ENCODE assay signal across 27 cellular contexts in the genomic region with DNA sequence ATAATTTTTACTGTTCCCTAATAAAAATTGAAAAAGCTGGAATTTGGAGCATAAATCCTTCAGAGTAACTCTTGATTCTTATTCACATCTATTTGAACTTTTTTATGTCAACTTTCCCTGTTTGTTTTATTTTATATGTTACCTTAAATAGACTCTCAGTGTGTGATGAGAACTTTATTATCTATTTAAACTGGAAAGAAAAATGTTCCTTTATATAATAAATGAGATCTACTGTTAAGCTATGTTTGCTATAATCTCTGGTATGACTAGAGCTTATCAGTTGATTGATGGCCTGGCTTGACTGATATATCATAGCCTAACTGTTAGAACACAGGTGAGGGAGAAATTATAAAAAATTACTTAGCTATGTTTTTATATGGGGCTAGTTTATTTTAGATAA.
"Had no signal": no experiment of that assay in that cellular context is flagged by ENCODE, and none has a peak within 500 bp of the region (broad histone marks: within the 10 kb centered on the region; RNA-seq: fewer than 3 reads in every experiment).

No MANE protein-coding gene starts in this region.

- H3K27ac ChIP-seq: colonic mucosa, esophagus muscularis mucosa, heart right ventricle, left ventricle myocardium inferior, lower lobe of right lung, psoas muscle, sigmoid colon, spleen, testis, tibial artery had no signal

- H3K9me3 ChIP-seq: colonic mucosa, esophagus muscularis mucosa, lower lobe of right lung, psoas muscle, testis, tibial artery had no signal

- ATAC-seq: heart right ventricle; left colon; lower lobe of right lung; naive thymus-derived CD8-positive, alpha-beta T cell; psoas muscle; right cardiac atrium; stimulated activated memory B cell treated with anti-CD40 and anti-IgM and Interleukin-4, amounts not matched to agents 10 μg/mL and 1 μg/mL and 100 μg/mL, for 72 hours; stimulated activated naive CD8-positive, alpha-beta T cell treated with anti-CD3 and anti-CD28 coated beads, Interleukin-15, Interleukin-2, amounts not matched to agents 100 U/mL and 50 U/mL, for 24 hours had no signal

- DNase-seq: colonic mucosa; effector CD8-positive, alpha-beta T cell; endodermal cell; foreskin melanocyte; glutamatergic neuron; heart right ventricle; hippocampal formation; kidney glomerular epithelial cell; left colon; left ventricle myocardium inferior; lower lobe of right lung; naive thymus-derived CD8-positive, alpha-beta T cell; nephron progenitor cell; nucleus accumbens; posterior cingulate gyrus; psoas muscle; right cardiac atrium; sigmoid colon; spleen; stimulated activated CD4-positive, alpha-beta T cell treated with anti-CD3 and anti-CD28 coated beads, Interleukin-4, amount 100 ng/mL, for 4 hours; stimulated activated naive CD8-positive, alpha-beta T cell treated with anti-CD3 and anti-CD28 coated beads, Interleukin-15, Interleukin-2, amounts not matched to agents 100 U/mL and 50 U/mL, for 24 hours; substantia nigra; testis; tibial artery had no signal

- H3K4me1 ChIP-seq: colonic mucosa, esophagus muscularis mucosa, heart right ventricle, left ventricle myocardium inferior, lower lobe of right lung, psoas muscle, sigmoid colon, spleen, testis, tibial artery had no signal

- FAIRE-seq: islet of Langerhans had no signal

- H3K4me3 ChIP-seq: colonic mucosa, esophagus muscularis mucosa, heart right ventricle, left ventricle myocardium inferior, lower lobe of right lung, psoas muscle, sigmoid colon, spleen, testis, tibial artery had no signal

- H3K36me3 ChIP-seq: colonic mucosa, esophagus muscularis mucosa, heart right ventricle, left ventricle myocardium inferior, lower lobe of right lung, sigmoid colon, spleen, tibial artery had no signal
